ENCODE assay signal across 1 cellular context in the genomic region with DNA sequence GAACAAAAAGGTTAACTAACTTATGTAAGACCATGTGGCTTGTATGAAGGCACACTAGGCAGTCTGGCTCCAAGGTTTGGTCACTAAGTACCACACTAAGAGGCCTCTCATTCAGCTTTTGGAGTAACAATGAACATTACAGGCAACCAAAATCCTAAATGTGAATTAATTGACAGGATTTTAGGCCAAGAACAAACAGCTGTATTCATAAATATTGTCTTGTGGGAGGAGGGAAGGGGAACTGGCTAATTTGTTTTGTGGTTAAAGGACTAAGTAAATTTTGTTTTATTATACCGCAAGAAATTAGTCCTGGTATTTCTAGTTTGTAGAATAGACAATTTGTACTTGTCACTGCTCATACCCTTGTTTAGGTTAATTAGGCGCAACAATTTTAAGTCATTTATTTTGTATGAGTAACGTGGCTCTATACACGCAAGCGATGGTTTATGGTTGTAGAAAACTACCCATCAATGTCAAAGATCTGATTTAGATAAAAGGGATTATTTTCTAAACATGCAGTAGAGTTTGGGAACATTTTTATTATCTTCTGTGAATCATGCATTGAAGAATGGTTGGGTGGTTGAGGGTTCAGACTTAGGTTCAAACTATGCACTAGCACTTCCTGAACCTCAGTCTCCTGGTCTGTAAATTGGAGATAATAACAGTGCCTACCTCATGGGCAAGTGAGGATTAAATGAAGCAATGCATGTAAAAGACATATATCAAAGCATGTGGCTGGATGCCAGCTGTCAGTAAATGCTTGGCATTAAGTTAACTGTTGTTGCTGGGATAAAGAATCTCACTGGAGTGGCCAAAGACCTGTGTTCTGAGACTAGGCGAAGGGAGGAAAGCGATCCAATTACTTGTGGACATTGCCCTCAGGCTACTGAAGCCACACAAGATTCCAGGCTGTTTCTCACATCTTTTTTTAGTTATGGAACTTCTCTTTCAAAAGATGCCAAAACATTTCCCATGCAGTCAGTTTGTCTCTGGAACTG.
TF ChIP-seq lines count a peak whose summit lies in the region.

No MANE protein-coding gene starts in this region.

TF ChIP-seq in HEK293, 187 proteins besides CTCF, POLR2A, EP300 and RAD21 (continued from another document and continues in another):
- TF ChIP-seq, protein P1, sequence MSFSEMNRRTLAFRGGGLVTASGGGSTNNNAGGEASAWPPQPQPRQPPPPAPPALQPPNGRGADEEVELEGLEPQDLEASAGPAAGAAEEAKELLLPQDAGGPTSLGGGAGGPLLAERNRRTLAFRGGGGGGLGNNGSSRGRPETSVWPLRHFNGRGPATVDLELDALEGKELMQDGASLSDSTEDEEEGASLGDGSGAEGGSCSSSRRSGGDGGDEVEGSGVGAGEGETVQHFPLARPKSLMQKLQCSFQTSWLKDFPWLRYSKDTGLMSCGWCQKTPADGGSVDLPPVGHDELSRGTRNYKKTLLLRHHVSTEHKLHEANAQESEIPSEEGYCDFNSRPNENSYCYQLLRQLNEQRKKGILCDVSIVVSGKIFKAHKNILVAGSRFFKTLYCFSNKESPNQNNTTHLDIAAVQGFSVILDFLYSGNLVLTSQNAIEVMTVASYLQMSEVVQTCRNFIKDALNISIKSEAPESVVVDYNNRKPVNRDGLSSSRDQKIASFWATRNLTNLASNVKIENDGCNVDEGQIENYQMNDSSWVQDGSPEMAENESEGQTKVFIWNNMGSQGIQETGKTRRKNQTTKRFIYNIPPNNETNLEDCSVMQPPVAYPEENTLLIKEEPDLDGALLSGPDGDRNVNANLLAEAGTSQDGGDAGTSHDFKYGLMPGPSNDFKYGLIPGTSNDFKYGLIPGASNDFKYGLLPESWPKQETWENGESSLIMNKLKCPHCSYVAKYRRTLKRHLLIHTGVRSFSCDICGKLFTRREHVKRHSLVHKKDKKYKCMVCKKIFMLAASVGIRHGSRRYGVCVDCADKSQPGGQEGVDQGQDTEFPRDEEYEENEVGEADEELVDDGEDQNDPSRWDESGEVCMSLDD (tag by site-specific recombination; IDR thresholded peaks at IDR 0.05) = peak; percentile 71
- TF ChIP-seq ZNF677 (tag by site-specific recombination; IDR thresholded peaks at IDR 0.05) (no peak), ZNF747 (tag by site-specific recombination; IDR thresholded peaks at IDR 0.05) (no peak), BCL11A (tag by site-specific recombination; IDR thresholded peaks at IDR 0.05; ENCODE audit: low read depth) (peak; percentile 97), SP7 (tag by site-specific recombination; IDR thresholded peaks at IDR 0.05) (peak; percentile 100), ZBTB7A (tag by site-specific recombination; IDR thresholded peaks at IDR 0.05; ENCODE audit: low read depth) (peak; percentile 85), ZNF2 (tag by site-specific recombination; IDR thresholded peaks at IDR 0.05) (peak; percentile 90), ZNF366 (tag by site-specific recombination; conservative IDR thresholded peaks at IDR 0.05) (peak; percentile 98), ZNF560 (tag by site-specific recombination; IDR thresholded peaks at IDR 0.05; ENCODE audit: borderline replicate concordance) (no peak), ZXDB (tag by site-specific recombination; IDR thresholded peaks at IDR 0.05) (0 out of 2 replicates have a peak, but pooled peaks have one; percentile 42), PRDM6 (tag by site-specific recombination; IDR thresholded peaks at IDR 0.05) (peak; percentile 94), SP3 (tag by site-specific recombination; IDR thresholded peaks at IDR 0.05) (peak; percentile 51), PATZ1 (tag by site-specific recombination; IDR thresholded peaks at IDR 0.05) (peak; percentile 49), ZNF664 (tag by site-specific recombination; IDR thresholded peaks at IDR 0.05) (peak; percentile 97), ZNF639 (tag by site-specific recombination; IDR thresholded peaks at IDR 0.05) (peak; percentile 98; the same call in 1 of the 2 replicates), ZBTB17 (tag by site-specific recombination; IDR thresholded peaks at IDR 0.05) (peak; percentile 76), KLF10 (tag by site-specific recombination; IDR thresholded peaks at IDR 0.05) (peak; percentile 90), ZNF843 (tag by site-specific recombination; IDR thresholded peaks at IDR 0.05) (peak; percentile 94), ZNF146 (tag by site-specific recombination; IDR thresholded peaks at IDR 0.05) (peak; percentile 78), ZNF449 (tag by site-specific recombination; IDR thresholded peaks at IDR 0.05) (no peak), ZFP37 (tag by site-specific recombination; IDR thresholded peaks at IDR 0.05) (0 out of 2 replicates have a peak, but pooled peaks have one; percentile 30), ZNF121 (tag by site-specific recombination; IDR thresholded peaks at IDR 0.05) (peak; percentile 99), ZNF324 (tag by site-specific recombination; IDR thresholded peaks at IDR 0.05) (peak; percentile 83; the same call in 1 of the 2 replicates), MZF1 (tag by site-specific recombination; IDR thresholded peaks at IDR 0.05; ENCODE audit: borderline replicate concordance) (peak; percentile 50; the same call in 1 of the 2 replicates), OSR2 (tag by site-specific recombination; IDR thresholded peaks at IDR 0.05) (peak; percentile 98), ZNF596 (tag by site-specific recombination; IDR thresholded peaks at IDR 0.05) (peak; percentile 54), ZNF629 (tag by site-specific recombination; IDR thresholded peaks at IDR 0.05) (peak; percentile 98), ZNF350 (tag by site-specific recombination; IDR thresholded peaks at IDR 0.05) (0 out of 2 replicates have a peak, but pooled peaks have one; percentile 36), ZBTB21 (tag by site-specific recombination; IDR thresholded peaks at IDR 0.05) (no peak), ZNF26 (tag by site-specific recombination; IDR thresholded peaks at IDR 0.05) (0 out of 2 replicates have a peak, but pooled peaks have one; percentile 7)
- TF ChIP-seq, protein P2, sequence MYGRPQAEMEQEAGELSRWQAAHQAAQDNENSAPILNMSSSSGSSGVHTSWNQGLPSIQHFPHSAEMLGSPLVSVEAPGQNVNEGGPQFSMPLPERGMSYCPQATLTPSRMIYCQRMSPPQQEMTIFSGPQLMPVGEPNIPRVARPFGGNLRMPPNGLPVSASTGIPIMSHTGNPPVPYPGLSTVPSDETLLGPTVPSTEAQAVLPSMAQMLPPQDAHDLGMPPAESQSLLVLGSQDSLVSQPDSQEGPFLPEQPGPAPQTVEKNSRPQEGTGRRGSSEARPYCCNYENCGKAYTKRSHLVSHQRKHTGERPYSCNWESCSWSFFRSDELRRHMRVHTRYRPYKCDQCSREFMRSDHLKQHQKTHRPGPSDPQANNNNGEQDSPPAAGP (tag by site-specific recombination; IDR thresholded peaks at IDR 0.05) = peak; percentile 72
- TF ChIP-seq, protein P3, sequence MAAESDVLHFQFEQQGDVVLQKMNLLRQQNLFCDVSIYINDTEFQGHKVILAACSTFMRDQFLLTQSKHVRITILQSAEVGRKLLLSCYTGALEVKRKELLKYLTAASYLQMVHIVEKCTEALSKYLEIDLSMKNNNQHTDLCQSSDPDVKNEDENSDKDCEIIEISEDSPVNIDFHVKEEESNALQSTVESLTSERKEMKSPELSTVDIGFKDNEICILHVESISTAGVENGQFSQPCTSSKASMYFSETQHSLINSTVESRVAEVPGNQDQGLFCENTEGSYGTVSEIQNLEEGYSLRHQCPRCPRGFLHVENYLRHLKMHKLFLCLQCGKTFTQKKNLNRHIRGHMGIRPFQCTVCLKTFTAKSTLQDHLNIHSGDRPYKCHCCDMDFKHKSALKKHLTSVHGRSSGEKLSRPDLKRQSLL (tag by site-specific recombination; IDR thresholded peaks at IDR 0.05) = peak; percentile 53; the same call in 1 of the 2 replicates
- TF ChIP-seq, protein P4, sequence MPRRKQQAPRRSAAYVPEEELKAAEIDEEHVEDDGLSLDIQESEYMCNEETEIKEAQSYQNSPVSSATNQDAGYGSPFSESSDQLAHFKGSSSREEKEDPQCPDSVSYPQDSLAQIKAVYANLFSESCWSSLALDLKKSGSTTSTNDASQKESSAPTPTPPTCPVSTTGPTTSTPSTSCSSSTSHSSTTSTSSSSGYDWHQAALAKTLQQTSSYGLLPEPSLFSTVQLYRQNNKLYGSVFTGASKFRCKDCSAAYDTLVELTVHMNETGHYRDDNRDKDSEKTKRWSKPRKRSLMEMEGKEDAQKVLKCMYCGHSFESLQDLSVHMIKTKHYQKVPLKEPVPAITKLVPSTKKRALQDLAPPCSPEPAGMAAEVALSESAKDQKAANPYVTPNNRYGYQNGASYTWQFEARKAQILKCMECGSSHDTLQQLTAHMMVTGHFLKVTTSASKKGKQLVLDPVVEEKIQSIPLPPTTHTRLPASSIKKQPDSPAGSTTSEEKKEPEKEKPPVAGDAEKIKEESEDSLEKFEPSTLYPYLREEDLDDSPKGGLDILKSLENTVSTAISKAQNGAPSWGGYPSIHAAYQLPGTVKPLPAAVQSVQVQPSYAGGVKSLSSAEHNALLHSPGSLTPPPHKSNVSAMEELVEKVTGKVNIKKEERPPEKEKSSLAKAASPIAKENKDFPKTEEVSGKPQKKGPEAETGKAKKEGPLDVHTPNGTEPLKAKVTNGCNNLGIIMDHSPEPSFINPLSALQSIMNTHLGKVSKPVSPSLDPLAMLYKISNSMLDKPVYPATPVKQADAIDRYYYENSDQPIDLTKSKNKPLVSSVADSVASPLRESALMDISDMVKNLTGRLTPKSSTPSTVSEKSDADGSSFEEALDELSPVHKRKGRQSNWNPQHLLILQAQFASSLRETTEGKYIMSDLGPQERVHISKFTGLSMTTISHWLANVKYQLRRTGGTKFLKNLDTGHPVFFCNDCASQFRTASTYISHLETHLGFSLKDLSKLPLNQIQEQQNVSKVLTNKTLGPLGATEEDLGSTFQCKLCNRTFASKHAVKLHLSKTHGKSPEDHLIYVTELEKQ (tag by site-specific recombination; IDR thresholded peaks at IDR 0.05; ENCODE audit: borderline replicate concordance) = peak; percentile 87; the same call in 1 of the 2 replicates
